1 cellular context compared by ENCODE assay signal in the genomic region with DNA sequence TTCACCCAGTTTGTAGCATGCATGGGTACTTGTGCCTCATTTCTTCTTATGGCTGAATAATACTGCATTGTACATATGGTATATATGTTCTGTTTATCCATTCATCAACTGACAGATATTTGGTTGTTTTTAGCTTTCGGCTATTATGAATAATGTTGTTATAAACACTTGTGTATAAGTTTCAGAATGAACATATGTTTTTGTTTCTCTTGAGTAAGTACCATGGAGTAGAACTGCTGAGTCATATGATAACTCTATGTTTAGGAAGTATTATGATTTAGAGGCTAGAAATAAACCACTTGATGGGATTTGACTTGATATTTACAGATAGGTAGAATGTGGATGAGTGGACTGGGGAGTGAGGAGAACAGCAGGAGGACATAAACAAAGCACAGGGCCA.
TF ChIP-seq lines count a peak whose summit lies in the region.

No MANE protein-coding gene starts in this region.

TF ChIP-seq in K562, 482 proteins besides CTCF, POLR2A, EP300 and RAD21 (continues in another document):
- TF ChIP-seq MAFF (IDR thresholded peaks at IDR 0.05; ENCODE audit: low read length): peak; percentile 89; the same call in 1 of the 2 replicates
- TF ChIP-seq NFE2 (IDR thresholded peaks at IDR 0.05; ENCODE audit: low read depth): peak; percentile 90
- no peak for TF ChIP-seq HEY1 (CRISPR knock-in tag; IDR thresholded peaks at IDR 0.05; ENCODE audit: borderline replicate concordance)
- peak; percentile 19; the same call in 1 of the 2 replicates for TF ChIP-seq ARID1B (IDR thresholded peaks at IDR 0.05)
- no peak for TF ChIP-seq NEUROD1 (IDR thresholded peaks at IDR 0.05; ENCODE audit: borderline replicate concordance, low read depth, low read length, partially characterized antibody)
- no peak for TF ChIP-seq NCOR1 (IDR thresholded peaks at IDR 0.05)
- TF ChIP-seq PRPF4 (IDR thresholded peaks at IDR 0.05; ENCODE audit: insufficient read depth, low read depth, low read length, poor library complexity, severe bottlenecking): no peak
- no peak for TF ChIP-seq ETV1 (tag; conservative IDR thresholded peaks at IDR 0.05; ENCODE audit: low read depth)
- 0 out of 2 replicates have a peak, but pooled peaks have one; percentile 14 for TF ChIP-seq EP400 (IDR thresholded peaks at IDR 0.05)
- no peak for TF ChIP-seq BRCA1 (IDR thresholded peaks at IDR 0.05)
- TF ChIP-seq BRCA1 (CRISPR knock-in tag; IDR thresholded peaks at IDR 0.05): no peak
- TF ChIP-seq, protein P1, sequence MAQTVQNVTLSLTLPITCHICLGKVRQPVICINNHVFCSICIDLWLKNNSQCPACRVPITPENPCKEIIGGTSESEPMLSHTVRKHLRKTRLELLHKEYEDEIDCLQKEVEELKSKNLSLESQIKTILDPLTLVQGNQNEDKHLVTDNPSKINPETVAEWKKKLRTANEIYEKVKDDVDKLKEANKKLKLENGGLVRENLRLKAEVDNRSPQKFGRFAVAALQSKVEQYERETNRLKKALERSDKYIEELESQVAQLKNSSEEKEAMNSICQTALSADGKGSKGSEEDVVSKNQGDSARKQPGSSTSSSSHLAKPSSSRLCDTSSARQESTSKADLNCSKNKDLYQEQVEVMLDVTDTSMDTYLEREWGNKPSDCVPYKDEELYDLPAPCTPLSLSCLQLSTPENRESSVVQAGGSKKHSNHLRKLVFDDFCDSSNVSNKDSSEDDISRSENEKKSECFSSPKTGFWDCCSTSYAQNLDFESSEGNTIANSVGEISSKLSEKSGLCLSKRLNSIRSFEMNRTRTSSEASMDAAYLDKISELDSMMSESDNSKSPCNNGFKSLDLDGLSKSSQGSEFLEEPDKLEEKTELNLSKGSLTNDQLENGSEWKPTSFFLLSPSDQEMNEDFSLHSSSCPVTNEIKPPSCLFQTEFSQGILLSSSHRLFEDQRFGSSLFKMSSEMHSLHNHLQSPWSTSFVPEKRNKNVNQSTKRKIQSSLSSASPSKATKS (CRISPR knock-in tag; IDR thresholded peaks at IDR 0.05): no peak
- TF ChIP-seq ZNF589 (CRISPR knock-in tag; IDR thresholded peaks at IDR 0.05; ENCODE audit: low read depth): no peak
- TF ChIP-seq, protein P2, sequence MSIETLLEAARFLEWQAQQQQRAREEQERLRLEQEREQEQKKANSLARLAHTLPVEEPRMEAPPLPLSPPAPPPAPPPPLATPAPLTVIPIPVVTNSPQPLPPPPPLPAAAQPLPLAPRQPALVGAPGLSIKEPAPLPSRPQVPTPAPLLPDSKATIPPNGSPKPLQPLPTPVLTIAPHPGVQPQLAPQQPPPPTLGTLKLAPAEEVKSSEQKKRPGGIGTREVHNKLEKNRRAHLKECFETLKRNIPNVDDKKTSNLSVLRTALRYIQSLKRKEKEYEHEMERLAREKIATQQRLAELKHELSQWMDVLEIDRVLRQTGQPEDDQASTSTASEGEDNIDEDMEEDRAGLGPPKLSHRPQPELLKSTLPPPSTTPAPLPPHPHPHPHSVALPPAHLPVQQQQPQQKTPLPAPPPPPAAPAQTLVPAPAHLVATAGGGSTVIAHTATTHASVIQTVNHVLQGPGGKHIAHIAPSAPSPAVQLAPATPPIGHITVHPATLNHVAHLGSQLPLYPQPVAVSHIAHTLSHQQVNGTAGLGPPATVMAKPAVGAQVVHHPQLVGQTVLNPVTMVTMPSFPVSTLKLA (conservative IDR thresholded peaks at IDR 0.05): no peak
- TF ChIP-seq NCOA2 (IDR thresholded peaks at IDR 0.05; ENCODE audit: partially characterized antibody in 2 of 2): no peak
- TF ChIP-seq, protein P3, sequence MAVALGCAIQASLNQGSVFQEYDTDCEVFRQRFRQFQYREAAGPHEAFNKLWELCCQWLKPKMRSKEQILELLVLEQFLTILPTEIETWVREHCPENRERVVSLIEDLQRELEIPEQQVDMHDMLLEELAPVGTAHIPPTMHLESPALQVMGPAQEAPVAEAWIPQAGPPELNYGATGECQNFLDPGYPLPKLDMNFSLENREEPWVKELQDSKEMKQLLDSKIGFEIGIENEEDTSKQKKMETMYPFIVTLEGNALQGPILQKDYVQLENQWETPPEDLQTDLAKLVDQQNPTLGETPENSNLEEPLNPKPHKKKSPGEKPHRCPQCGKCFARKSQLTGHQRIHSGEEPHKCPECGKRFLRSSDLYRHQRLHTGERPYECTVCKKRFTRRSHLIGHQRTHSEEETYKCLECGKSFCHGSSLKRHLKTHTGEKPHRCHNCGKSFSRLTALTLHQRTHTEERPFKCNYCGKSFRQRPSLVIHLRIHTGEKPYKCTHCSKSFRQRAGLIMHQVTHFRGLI (CRISPR knock-in tag; IDR thresholded peaks at IDR 0.05): 0 out of 2 replicates have a peak, but pooled peaks have one; percentile 34
- TF ChIP-seq, protein P4, sequence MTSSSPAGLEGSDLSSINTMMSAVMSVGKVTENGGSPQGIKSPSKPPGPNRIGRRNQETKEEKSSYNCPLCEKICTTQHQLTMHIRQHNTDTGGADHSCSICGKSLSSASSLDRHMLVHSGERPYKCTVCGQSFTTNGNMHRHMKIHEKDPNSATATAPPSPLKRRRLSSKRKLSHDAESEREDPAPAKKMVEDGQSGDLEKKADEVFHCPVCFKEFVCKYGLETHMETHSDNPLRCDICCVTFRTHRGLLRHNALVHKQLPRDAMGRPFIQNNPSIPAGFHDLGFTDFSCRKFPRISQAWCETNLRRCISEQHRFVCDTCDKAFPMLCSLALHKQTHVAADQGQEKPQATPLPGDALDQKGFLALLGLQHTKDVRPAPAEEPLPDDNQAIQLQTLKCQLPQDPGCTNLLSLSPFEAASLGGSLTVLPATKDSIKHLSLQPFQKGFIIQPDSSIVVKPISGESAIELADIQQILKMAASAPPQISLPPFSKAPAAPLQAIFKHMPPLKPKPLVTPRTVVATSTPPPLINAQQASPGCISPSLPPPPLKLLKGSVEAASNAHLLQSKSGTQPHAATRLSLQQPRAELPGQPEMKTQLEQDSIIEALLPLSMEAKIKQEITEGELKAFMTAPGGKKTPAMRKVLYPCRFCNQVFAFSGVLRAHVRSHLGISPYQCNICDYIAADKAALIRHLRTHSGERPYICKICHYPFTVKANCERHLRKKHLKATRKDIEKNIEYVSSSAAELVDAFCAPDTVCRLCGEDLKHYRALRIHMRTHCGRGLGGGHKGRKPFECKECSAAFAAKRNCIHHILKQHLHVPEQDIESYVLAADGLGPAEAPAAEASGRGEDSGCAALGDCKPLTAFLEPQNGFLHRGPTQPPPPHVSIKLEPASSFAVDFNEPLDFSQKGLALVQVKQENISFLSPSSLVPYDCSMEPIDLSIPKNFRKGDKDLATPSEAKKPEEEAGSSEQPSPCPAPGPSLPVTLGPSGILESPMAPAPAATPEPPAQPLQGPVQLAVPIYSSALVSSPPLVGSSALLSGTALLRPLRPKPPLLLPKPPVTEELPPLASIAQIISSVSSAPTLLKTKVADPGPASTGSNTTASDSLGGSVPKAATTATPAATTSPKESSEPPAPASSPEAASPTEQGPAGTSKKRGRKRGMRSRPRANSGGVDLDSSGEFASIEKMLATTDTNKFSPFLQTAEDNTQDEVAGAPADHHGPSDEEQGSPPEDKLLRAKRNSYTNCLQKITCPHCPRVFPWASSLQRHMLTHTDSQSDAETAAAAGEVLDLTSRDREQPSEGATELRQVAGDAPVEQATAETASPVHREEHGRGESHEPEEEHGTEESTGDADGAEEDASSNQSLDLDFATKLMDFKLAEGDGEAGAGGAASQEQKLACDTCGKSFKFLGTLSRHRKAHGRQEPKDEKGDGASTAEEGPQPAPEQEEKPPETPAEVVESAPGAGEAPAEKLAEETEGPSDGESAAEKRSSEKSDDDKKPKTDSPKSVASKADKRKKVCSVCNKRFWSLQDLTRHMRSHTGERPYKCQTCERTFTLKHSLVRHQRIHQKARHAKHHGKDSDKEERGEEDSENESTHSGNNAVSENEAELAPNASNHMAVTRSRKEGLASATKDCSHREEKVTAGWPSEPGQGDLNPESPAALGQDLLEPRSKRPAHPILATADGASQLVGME (CRISPR knock-in tag; IDR thresholded peaks at IDR 0.05): no peak
- no peak for TF ChIP-seq ZNF75A (CRISPR knock-in tag; IDR thresholded peaks at IDR 0.05)
- no peak for TF ChIP-seq SMAD4 (CRISPR knock-in tag; conservative IDR thresholded peaks at IDR 0.05)
- TF ChIP-seq RNF2 (IDR thresholded peaks at IDR 0.05): no peak
- no peak for TF ChIP-seq ZNF224 (CRISPR knock-in tag; IDR thresholded peaks at IDR 0.05)
- TF ChIP-seq HLTF (IDR thresholded peaks at IDR 0.05): no peak
- TF ChIP-seq KAT8 (IDR thresholded peaks at IDR 0.05; ENCODE audit: low read depth): no peak
- no peak for TF ChIP-seq ZFPM2 (CRISPR knock-in tag; IDR thresholded peaks at IDR 0.05)
- TF ChIP-seq RFX1 (IDR thresholded peaks at IDR 0.05): no peak
- TF ChIP-seq BACH1 (tag; IDR thresholded peaks at IDR 0.05): peak; percentile 81; the same call in 1 of the 2 replicates
- no peak for TF ChIP-seq SRSF1 (IDR thresholded peaks at IDR 0.05; ENCODE audit: low read depth, low read length)
- TF ChIP-seq, protein P5, sequence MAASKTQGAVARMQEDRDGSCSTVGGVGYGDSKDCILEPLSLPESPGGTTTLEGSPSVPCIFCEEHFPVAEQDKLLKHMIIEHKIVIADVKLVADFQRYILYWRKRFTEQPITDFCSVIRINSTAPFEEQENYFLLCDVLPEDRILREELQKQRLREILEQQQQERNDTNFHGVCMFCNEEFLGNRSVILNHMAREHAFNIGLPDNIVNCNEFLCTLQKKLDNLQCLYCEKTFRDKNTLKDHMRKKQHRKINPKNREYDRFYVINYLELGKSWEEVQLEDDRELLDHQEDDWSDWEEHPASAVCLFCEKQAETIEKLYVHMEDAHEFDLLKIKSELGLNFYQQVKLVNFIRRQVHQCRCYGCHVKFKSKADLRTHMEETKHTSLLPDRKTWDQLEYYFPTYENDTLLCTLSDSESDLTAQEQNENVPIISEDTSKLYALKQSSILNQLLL (CRISPR knock-in tag; IDR thresholded peaks at IDR 0.05; ENCODE audit: borderline replicate concordance): no peak
- TF ChIP-seq PTBP1 (IDR thresholded peaks at IDR 0.05; ENCODE audit: low read depth, low read length): no peak
- peak; percentile 97 for TF ChIP-seq C11orf30 (IDR thresholded peaks at IDR 0.05; ENCODE audit: low read depth)
- no peak for TF ChIP-seq MYC (IDR thresholded peaks at IDR 0.05; ENCODE audit: low read depth, low read length)
- TF ChIP-seq MYC (CRISPR knock-in tag; IDR thresholded peaks at IDR 0.05; ENCODE audit: borderline replicate concordance, low read depth): no peak
- TF ChIP-seq JUNB (CRISPR knock-in tag; conservative IDR thresholded peaks at IDR 0.05): no peak
- no peak for TF ChIP-seq CXXC5 (CRISPR knock-in tag; IDR thresholded peaks at IDR 0.05)
- TF ChIP-seq, protein P6, sequence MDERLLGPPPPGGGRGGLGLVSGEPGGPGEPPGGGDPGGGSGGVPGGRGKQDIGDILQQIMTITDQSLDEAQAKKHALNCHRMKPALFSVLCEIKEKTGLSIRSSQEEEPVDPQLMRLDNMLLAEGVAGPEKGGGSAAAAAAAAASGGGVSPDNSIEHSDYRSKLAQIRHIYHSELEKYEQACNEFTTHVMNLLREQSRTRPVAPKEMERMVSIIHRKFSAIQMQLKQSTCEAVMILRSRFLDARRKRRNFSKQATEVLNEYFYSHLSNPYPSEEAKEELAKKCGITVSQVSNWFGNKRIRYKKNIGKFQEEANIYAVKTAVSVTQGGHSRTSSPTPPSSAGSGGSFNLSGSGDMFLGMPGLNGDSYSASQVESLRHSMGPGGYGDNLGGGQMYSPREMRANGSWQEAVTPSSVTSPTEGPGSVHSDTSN (CRISPR knock-in tag; IDR thresholded peaks at IDR 0.05; ENCODE audit: low read depth): no peak
- TF ChIP-seq, protein P6 (tag; conservative IDR thresholded peaks at IDR 0.05; ENCODE audit: low read depth): peak; percentile 32; the same call in 1 of the 2 replicates
- no peak for TF ChIP-seq ZNF696 (CRISPR knock-in tag; conservative IDR thresholded peaks at IDR 0.05)
- no peak for TF ChIP-seq HMG20B (CRISPR knock-in tag; IDR thresholded peaks at IDR 0.05)
- no peak for TF ChIP-seq TAF7 (tag; IDR thresholded peaks at IDR 0.05)
- TF ChIP-seq POLR2H (tag; IDR thresholded peaks at IDR 0.05; ENCODE audit: low read depth): no peak
- TF ChIP-seq MAFG (tag; conservative IDR thresholded peaks at IDR 0.05): peak; percentile 97
- no peak for TF ChIP-seq ZNF174 (CRISPR knock-in tag; IDR thresholded peaks at IDR 0.05)
- no peak for TF ChIP-seq RBM14 (IDR thresholded peaks at IDR 0.05; ENCODE audit: borderline replicate concordance, insufficient read depth, low read depth, low read length)
- TF ChIP-seq, protein P7, sequence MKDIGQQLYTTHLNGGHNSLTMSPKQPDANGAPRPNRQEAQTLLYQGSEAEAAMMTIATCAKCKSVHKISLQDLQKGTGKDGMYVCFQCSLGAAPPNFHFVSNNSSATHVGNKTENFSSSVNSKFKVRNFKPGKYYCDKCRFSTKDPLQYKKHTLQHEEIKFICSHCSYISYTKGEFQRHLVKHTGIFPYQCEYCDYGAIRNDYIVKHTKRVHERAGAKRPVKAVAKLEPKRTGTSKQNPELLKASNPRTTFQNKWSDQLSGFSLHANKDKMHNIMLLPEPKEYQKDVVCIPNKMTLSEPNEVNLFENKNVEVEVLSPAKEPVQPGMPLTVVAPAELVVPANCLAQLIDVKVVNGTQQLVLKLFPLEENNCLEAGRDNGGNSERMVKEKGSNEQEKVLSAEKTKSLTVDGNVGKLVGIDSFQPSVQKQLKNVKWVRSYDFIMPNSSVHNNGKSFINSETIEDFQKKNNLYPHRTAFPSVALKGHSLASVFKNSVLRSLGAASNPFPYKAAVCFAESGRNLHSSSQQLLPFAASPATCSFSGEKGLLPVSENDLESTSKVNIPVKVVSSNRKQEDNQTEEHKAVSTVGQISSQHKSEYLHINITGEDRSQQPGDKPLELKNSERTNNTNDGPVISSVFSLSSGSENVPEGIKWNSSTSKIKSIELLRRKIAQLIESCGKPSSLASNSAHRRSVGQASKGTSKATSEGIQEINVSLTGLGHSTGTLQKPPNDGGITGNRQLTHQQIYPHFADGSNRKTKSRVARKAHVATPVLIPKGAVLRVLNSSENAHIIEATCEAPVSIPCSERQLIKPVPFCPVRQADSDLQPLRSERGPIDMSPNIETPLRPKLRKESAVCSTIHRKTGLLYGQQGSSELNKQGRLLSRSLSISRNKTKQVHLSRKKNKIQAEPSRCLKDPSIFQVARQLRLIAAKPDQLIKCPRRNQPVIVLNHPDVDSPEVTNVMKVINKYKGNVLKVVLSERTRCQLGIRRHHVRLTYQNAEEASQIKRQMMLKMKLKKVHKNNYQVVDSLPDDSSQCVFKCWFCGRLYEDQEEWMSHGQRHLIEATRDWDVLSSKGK (CRISPR knock-in tag; IDR thresholded peaks at IDR 0.05): no peak
- peak; percentile 98 for TF ChIP-seq ZNF316 (IDR thresholded peaks at IDR 0.05)
- no peak for TF ChIP-seq ZNF212 (CRISPR knock-in tag; IDR thresholded peaks at IDR 0.05)
- TF ChIP-seq RHOXF2B (CRISPR knock-in tag; conservative IDR thresholded peaks at IDR 0.05): no peak
- TF ChIP-seq PCBP2 (IDR thresholded peaks at IDR 0.05; ENCODE audit: low read depth, low read length, poor library complexity, severe bottlenecking): no peak
- peak; percentile 93 for TF ChIP-seq NFE2L1 (tag; IDR thresholded peaks at IDR 0.05; ENCODE audit: borderline replicate concordance, low read depth)
- no peak for TF ChIP-seq NR2C1 (IDR thresholded peaks at IDR 0.05)
- TF ChIP-seq NR2C1 (tag; IDR thresholded peaks at IDR 0.05): no peak
- TF ChIP-seq GABPA (tag; conservative IDR thresholded peaks at IDR 0.05; ENCODE audit: low read depth): no peak
